ENCODE assay signal across 21 cellular contexts in the genomic region with DNA sequence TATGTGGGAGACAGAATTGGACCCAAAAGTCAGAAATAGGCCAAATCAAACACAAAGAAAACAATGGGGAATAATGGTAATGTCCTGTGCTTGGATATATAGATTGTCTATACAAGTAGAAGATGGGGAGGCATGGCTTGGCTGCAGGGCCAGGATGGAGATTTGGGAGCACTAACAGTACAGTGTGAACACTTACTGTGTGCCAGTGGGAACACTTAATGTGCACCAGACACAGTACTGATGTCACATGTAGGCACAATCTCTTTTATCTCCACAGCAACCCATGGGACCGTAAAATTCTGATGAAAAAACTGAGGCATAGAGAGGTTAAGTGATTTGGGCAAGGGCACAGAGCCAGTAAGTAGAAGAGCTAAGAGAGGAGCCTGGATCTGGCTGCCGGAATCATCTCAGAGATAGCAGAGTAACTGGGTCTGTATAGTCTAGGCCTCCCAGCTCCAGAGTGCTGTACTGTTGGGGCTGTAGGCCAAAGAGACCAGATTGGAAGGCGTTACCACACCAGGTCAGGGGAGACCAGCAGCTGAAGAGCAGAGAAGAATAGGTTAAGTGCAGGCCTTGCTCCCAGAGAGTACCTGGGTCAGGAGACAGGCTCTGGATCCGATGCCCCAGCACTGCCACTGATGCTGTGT.
A peak's percentile ranks its signal among the peaks of the same experiment; 100 is the strongest.
DNase-seq lines count a peak whose midpoint lies in the region; ATAC-seq and TF ChIP-seq lines count a peak whose summit lies in the region.
"Had no signal": no experiment of that assay in that cellular context is flagged by ENCODE, and none has a peak within 500 bp of the region (broad histone marks: within the 10 kb centered on the region; RNA-seq: fewer than 3 reads in every experiment).

No MANE protein-coding gene starts in this region.

- no peak for ATAC-seq in CD8-positive, alpha-beta T cell
- ATAC-seq in SK-N-SH treated with all-trans-retinoic acid at 6 μM for 48 hours (peak; percentile 43), GM18870 (IDR thresholded peaks at IDR 0.05; ENCODE audit: unreplicated experiment) (no peak)
- ATAC-seq: GM12878 had no signal

- no peak for DNase-seq in CD8-positive, alpha-beta T cell
- DNase-seq in cardiac septum (ENCODE audit: low spot score) = peak; percentile 27
- DNase-seq in nephron progenitor cell = no peak
- DNase-seq in coronary artery (ENCODE audit: low spot score) = no peak
- DNase-seq in DMS114 treated with DMSO at 0.1 percent for 48 hours (lab: John Stamatoyannopoulos, UW; ENCODE audit: unreplicated experiment) = no peak
- DNase-seq: activated gamma-delta T cell treated with Interleukin-2 at 50 U/mL for 16 hours; activated T-cell treated with anti-CD3 and anti-CD28 coated beads, Interleukin-2, amount 50 U/mL, for 1 hour; dermis blood vessel endothelial cell; MM.1S; NCI-H1417 treated with DMSO at 0.1 percent for 48 hours; NCI-H446; RPMI8226; stimulated activated CD4-positive, alpha-beta T cell treated with anti-CD3 and anti-CD28 coated beads, Interleukin-2, amount 100 ng/mL, for 24 hours; T-helper 2 cell had no signal

- CTCF ChIA-PET in CD8-positive, alpha-beta T cell (lab: Charles Lee) = interaction anchor here (1.6 kb wide), 1 partner anchor 48 kb away, joined by 4 read pairs; no protein-coding TSS in a partner anchor

- H3K4me3 ChIP-seq in CD8-positive, alpha-beta T cell (ENCODE audit: low read depth, low read length) = no peak overlapping the region
- no peak overlapping the region for H3K4me3 ChIP-seq in coronary artery
- H3K4me3 ChIP-seq: GM12878, SK-N-MC, tibial nerve had no signal

- H3K9me3 Mint-ChIP-seq in CD8-positive, alpha-beta T cell = no peaks in the 10 kb centered on the region
- no peaks in the 10 kb centered on the region for H3K9me3 Mint-ChIP-seq in nephron progenitor cell
- H3K9me3 Mint-ChIP-seq: natural killer cell treated with Interleukin-12 subunit alpha and Interleukin-12 subunit beta and Interleukin-15 and Interleukin-18, amount 100 ng/mL, for 72 hours had no signal

- no peaks in the 10 kb centered on the region for H3K4me1 ChIP-seq in CD8-positive, alpha-beta T cell (ENCODE audit: insufficient read depth, low read length)

- H3K9me3 ChIP-seq in CD8-positive, alpha-beta T cell (ENCODE audit: low read length) = no peaks in the 10 kb centered on the region
- H3K9me3 ChIP-seq: tibial nerve had no signal

- H3K27me3 Mint-ChIP-seq in CD8-positive, alpha-beta T cell (ENCODE audit: low read depth) = no peaks in the 10 kb centered on the region
- H3K27me3 Mint-ChIP-seq in nephron progenitor cell (ENCODE audit: low read depth, poor library complexity) = no peaks in the 10 kb centered on the region
- H3K27me3 Mint-ChIP-seq: natural killer cell treated with Interleukin-12 subunit alpha and Interleukin-12 subunit beta and Interleukin-15 and Interleukin-18, amount 100 ng/mL, for 72 hours had no signal

- peaks cover 8% of the 10 kb centered on the region for H3K36me3 ChIP-seq in CD8-positive, alpha-beta T cell (ENCODE audit: insufficient read depth, low read length)

- H3K27ac Mint-ChIP-seq in CD8-positive, alpha-beta T cell = peak overlapping the region; percentile 38
- peak overlapping the region; percentile 70 for H3K27ac Mint-ChIP-seq in nephron progenitor cell

- TF ChIP-seq CTCF in CD8-positive, alpha-beta T cell (IDR thresholded peaks at IDR 0.05) = no peak
- TF ChIP-seq CTCF in nephron progenitor cell (IDR thresholded peaks at IDR 0.05) = no peak
- no peak for TF ChIP-seq CTCF in coronary artery (IDR thresholded peaks at IDR 0.05)

- no peaks in the 10 kb centered on the region for H3K27me3 ChIP-seq in CD8-positive, alpha-beta T cell (ENCODE audit: insufficient read depth, low read length)
- H3K27me3 ChIP-seq: tibial nerve had no signal

- POLR2A ChIA-PET in CD8-positive, alpha-beta T cell (lab: Charles Lee) = no interaction called here

- H3K4me3 Mint-ChIP-seq in CD8-positive, alpha-beta T cell = no peak overlapping the region
- H3K4me3 Mint-ChIP-seq in nephron progenitor cell = no peak overlapping the region
- H3K4me3 Mint-ChIP-seq: natural killer cell treated with Interleukin-12 subunit alpha and Interleukin-12 subunit beta and Interleukin-15 and Interleukin-18, amount 100 ng/mL, for 72 hours had no signal

- peaks cover 74% of the 10 kb centered on the region for H3K36me3 Mint-ChIP-seq in CD8-positive, alpha-beta T cell
- peaks cover 43% of the 10 kb centered on the region for H3K36me3 Mint-ChIP-seq in nephron progenitor cell (ENCODE audit: low read depth)

- intact Hi-C loops in CD8-positive, alpha-beta T cell (cut with DNase I, micrococcal nuclease) = no loop called here
- intact Hi-C loops in cardiac septum (cut with DNase I) = no loop called here

- no peak overlapping the region for H3K27ac ChIP-seq in CD8-positive, alpha-beta T cell (ENCODE audit: low read depth, low read length)
- no peak overlapping the region for H3K27ac ChIP-seq in coronary artery
- H3K27ac ChIP-seq: KMS-11, SK-N-MC, tibial nerve had no signal

- no peaks in the 10 kb centered on the region for H3K4me1 Mint-ChIP-seq in CD8-positive, alpha-beta T cell (ENCODE audit: low read depth)
- peaks cover 10% of the 10 kb centered on the region for H3K4me1 Mint-ChIP-seq in nephron progenitor cell

TF ChIP-seq in SK-N-SH treated with all-trans-retinoic acid at 6 μM for 48 hours, 23 proteins besides CTCF, POLR2A, EP300 and RAD21:
- TF ChIP-seq ZFP3 (CRISPR knock-in tag; IDR thresholded peaks at IDR 0.05) (no peak), SNAI2 (CRISPR knock-in tag; IDR thresholded peaks at IDR 0.05) (no peak), TSHZ2 (CRISPR knock-in tag; IDR thresholded peaks at IDR 0.05) (no peak), ZNF8 (CRISPR knock-in tag; IDR thresholded peaks at IDR 0.05) (no peak), ZC3H10 (CRISPR knock-in tag; IDR thresholded peaks at IDR 0.05) (no peak), GLIS3 (CRISPR knock-in tag; IDR thresholded peaks at IDR 0.05) (no peak), CSDC2 (CRISPR knock-in tag; IDR thresholded peaks at IDR 0.05) (no peak), ESRRG (CRISPR knock-in tag; IDR thresholded peaks at IDR 0.05) (no peak), RARB (CRISPR knock-in tag; IDR thresholded peaks at IDR 0.05) (no peak), POU6F1 (CRISPR knock-in tag; IDR thresholded peaks at IDR 0.05; ENCODE audit: borderline replicate concordance, low read depth) (no peak), TOX (CRISPR knock-in tag; IDR thresholded peaks at IDR 0.05; ENCODE audit: borderline replicate concordance) (no peak), ISL1 (CRISPR knock-in tag; IDR thresholded peaks at IDR 0.05) (no peak), ZNF565 (CRISPR knock-in tag; conservative IDR thresholded peaks at IDR 0.05; ENCODE audit: low read depth) (no peak), ZFP30 (CRISPR knock-in tag; IDR thresholded peaks at IDR 0.05) (no peak)
